ENCODE assay signal across 8 cellular contexts in the genomic region with DNA sequence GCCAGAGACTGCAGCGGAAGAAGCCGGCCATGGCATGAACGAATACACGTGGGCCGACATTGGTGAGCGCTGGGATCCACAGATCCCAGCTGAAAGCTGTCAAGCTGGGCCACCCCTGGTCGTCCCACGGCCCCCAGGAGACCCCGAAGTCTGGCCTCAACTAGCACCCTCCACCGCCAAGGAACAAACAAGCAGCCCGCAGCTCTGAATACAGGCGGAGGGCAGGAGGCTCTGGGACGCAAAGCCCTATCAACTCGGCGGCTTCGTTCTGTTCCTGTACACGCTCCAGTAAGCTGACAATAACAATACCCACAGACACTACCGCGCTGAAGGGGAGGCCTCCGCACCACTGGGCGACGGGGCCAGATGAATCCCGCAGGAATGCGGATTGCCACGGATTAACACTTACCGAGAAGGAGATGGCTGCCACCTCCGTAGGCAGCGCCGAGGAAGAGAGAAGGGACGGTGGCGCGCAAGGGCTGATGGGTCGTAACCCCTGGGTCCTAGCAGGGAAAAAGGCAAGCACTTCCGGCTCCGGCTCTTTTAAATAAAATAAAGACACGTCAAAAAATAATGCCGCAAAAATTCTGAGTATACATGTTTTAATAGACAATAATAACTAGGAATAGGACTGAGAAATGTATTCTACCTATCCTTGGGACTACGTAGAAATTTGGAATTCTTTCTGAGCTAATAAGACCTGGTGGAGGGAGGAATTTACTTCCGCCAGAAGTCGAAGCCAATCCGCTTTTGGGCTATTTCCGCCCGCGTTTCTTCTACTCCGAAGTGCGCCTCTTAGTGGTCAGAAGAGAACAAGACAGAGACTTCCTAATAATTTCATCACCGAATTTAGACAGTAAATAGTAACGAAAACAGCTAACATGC. TPM values are rescaled to one million over a fixed set of nuclear protein-coding genes. Genes with fewer than 3 reads are reported as not detected.
DNase-seq lines count a peak whose midpoint lies in the region; ATAC-seq and TF ChIP-seq lines count a peak whose summit lies in the region.

TSS of gene RPL32 (minus strand) at position 481 of the 885 bp plus-strand sequence. CDS start 1,328 bp downstream, outside the sequence.

- DNase-seq in DMS53 treated with DMSO at 0.1 percent for 48 hours (lab: John Stamatoyannopoulos, UW; ENCODE audit: unreplicated experiment) (peak; percentile 62), KBM-7 (peak; percentile 96), PC-9 (peak; percentile 77 to 85)
- peak; percentile 83 for DNase-seq in activated T-cell treated with anti-CD3 and anti-CD28 coated beads, Interleukin-2, amount 50 U/mL, for 1 hour
- DNase-seq in stimulated activated CD8-positive, alpha-beta memory T cell treated with anti-CD3 and anti-CD28 coated beads, Interleukin-7, amount 100 ng/mL, for 1 hour (ENCODE audit: low read depth in 2 of 2): peak; percentile 60 to 68

- no peaks in the 10 kb centered on the region for H3K9me2 ChIP-seq in PC-9 (ENCODE audit: insufficient read depth)

- TF ChIP-seq CTCF in PC-9 (conservative IDR thresholded peaks at IDR 0.05): peak; percentile 89

- no TSS peak for BruUV-seq in PC-9 (replicated peaks; lab: Mats Ljungman, UMichigan)

- POLR2A ChIA-PET in PC-9 (lab: Charles Lee; ENCODE audit: unreplicated experiment): interaction anchor here (0.6 to 0.9 kb wide), 4 partner anchors 12 to 90 kb away, joined by 3 to 4 read pairs (median 3); no protein-coding TSS in a partner anchor

- H2AFZ ChIP-seq in PC-9: peak within 1 kb of the TSS; percentile 89

- intact Hi-C loops in PC-9 (cut with micrococcal nuclease; ENCODE audit: unreplicated experiment): loop anchor here (1.0 to 5.0 kb wide), 3 partner anchors 51 to 704 kb away; no protein-coding TSS in a partner anchor

- H3K36me3 ChIP-seq in PC-9 (ENCODE audit: low read depth) (peaks cover 47% of the 10 kb centered on the region), esophagus (ENCODE audit: control insufficient read depth in 2 of 2, insufficient read depth in 2 of 2, low read length in 1 of 2) (peaks cover 9 to 19% of the 10 kb centered on the region in 2 donors), mucosa of stomach (ENCODE audit: control insufficient read depth, insufficient read depth, low read length) (peaks cover 16% of the 10 kb centered on the region)

- peak within 1 kb of the TSS; percentile 91 for H3K9ac ChIP-seq in mucosa of stomach (ENCODE audit: low read length)

- CTCF ChIA-PET in PC-9 (lab: Charles Lee): interaction anchor here (0.7 to 1.0 kb wide), 4 partner anchors 50 to 89 kb away, joined by 3 to 4 read pairs (median 3); no protein-coding TSS in a partner anchor

- H3K9me3 ChIP-seq in PC-9 (ENCODE audit: insufficient read depth, low read depth) (no peaks in the 10 kb centered on the region), esophagus (ENCODE audit: control insufficient read depth in 2 of 2, insufficient read depth in 1 of 2, low read depth in 1 of 2, low read length in 1 of 2) (no peaks in the 10 kb centered on the region), mucosa of stomach (ENCODE audit: control insufficient read depth, low read length) (no peaks in the 10 kb centered on the region)

- H3K27me3 ChIP-seq in PC-9 (ENCODE audit: insufficient read depth, low read depth) (no peaks in the 10 kb centered on the region), esophagus (ENCODE audit: control insufficient read depth in 1 of 2, insufficient read depth in 2 of 2, low read length in 2 of 2) (no peaks in the 10 kb centered on the region), mucosa of stomach (ENCODE audit: control insufficient read depth, insufficient read depth, low read length) (no peaks in the 10 kb centered on the region)

- WGBS in esophagus, 2 donors: 0% methylated on average over 48 of the region's 48 CpGs

- ATAC-seq in GM21717 (IDR thresholded peaks at IDR 0.05; ENCODE audit: unreplicated experiment): peak; percentile 81

- H3K79me2 ChIP-seq in PC-9 (ENCODE audit: low read depth): peaks cover 51% of the 10 kb centered on the region

- H3K4me3 ChIP-seq in PC-9 (peak within 1 kb of the TSS; percentile 98), esophagus (ENCODE audit: low read depth in 1 of 2, low read length in 2 of 2) (peak within 1 kb of the TSS; percentile 89 to 90), mucosa of stomach (ENCODE audit: low read length) (peak within 1 kb of the TSS; percentile 99)

- peaks cover 39% of the 10 kb centered on the region for H4K20me1 ChIP-seq in PC-9 (ENCODE audit: insufficient read depth)

- peak within 1 kb of the TSS; percentile 93 for H3K27ac ChIP-seq in PC-9
- peak within 1 kb of the TSS; percentile 86 to 88 for H3K27ac ChIP-seq in esophagus (ENCODE audit: low read depth in 2 of 2, low read length in 1 of 2)

- peak within 1 kb of the TSS; percentile 96 for H3K4me2 ChIP-seq in PC-9

- H3K4me1 ChIP-seq in PC-9 (replicated peaks; ENCODE audit: insufficient read depth) (peaks cover 32% of the 10 kb centered on the region), esophagus (ENCODE audit: control insufficient read depth in 2 of 2, insufficient read depth in 2 of 2, low read length in 1 of 2) (peaks cover 3 to 11% of the 10 kb centered on the region in 2 donors), mucosa of stomach (ENCODE audit: control insufficient read depth, insufficient read depth, low read length) (peaks cover 6% of the 10 kb centered on the region)

- H3F3A ChIP-seq in PC-9 (ENCODE audit: insufficient read depth, low read depth): peaks cover 46% of the 10 kb centered on the region

- in situ Hi-C loops in KBM-7 (cut with MboI; ENCODE audit: low pct_unique_long_range_greater_than_20kb, low sequenced_read_pairs): no loop called here

RNA-seq across cellular contexts. Expression of gene RPL32, which starts in this region (rescaled TPM):
- total RNA-seq in PC-9 (2021): 1,195 and 1,662 TPM in 2 replicates
- polyA plus RNA-seq in esophagus: 1,000 to 10,000 TPM; 2,267 to 2,386 TPM

Comparison
In these comparisons a context has a peak if more than half of its experiments do, and no peak if none do; other contexts are left out.
1. Peak in every context shown above with its lines: DNase-seq, ATAC-seq, H3K4me3 ChIP-seq and H3K27ac ChIP-seq.